ENCODE assay signal across 16 cellular contexts in genomic region chr19:48654299-48655059, GRCh38. TPM values are rescaled to one million over a fixed set of nuclear protein-coding genes. Genes with fewer than 3 reads are reported as not detected.
DNase-seq lines count a peak whose midpoint lies in the region; ATAC-seq and TF ChIP-seq lines count a peak whose summit lies in the region.
"Had no signal": no experiment of that assay in that cellular context is flagged by ENCODE, and none has a peak within 500 bp of the region (broad histone marks: within the 10 kb centered on the region; RNA-seq: fewer than 3 reads in every experiment).

No MANE protein-coding gene starts in this region.

- DNase-seq in A673 (ENCODE audit: low spot score) (peak; percentile 40), Daoy (ENCODE audit: low read depth) (peak; percentile 4), NCI-H524 treated with DMSO at 0.1 percent for 48 hours (lab: John Stamatoyannopoulos, UW) (peak; percentile 98), endodermal cell (no peak), foreskin keratinocyte (no peak), putamen (ENCODE audit: low spot score) (no peak), NCI-H2029 (lab: John Stamatoyannopoulos, UW) (no peak)
- DNase-seq in activated CD4-positive, alpha-beta T cell treated with anti-CD3 and anti-CD28 coated beads, Interleukin-2, amount 50 U/mL, for 1 hour, result no peak
- DNase-seq: activated T-cell treated with anti-CD3 and anti-CD28 coated beads, Interleukin-2, amount 50 U/mL, for 4 hours; AML-193; amygdala; foreskin melanocyte; immature natural killer cell; MG63; midbrain; psoas muscle had no signal

- H3K36me3 Mint-ChIP-seq in endodermal cell (ENCODE audit: low read depth), result no peaks in the 10 kb centered on the region
- H3K36me3 Mint-ChIP-seq: immature natural killer cell had no signal

- BruUV-seq in A673 (replicated peaks; lab: Mats Ljungman, UMichigan), result no TSS peak

- H3K9me3 ChIP-seq in A673 (ENCODE audit: low read depth, low read length, poor library complexity, severe bottlenecking) (no peaks in the 10 kb centered on the region), endodermal cell (ENCODE audit: control insufficient read depth, low read length) (no peaks in the 10 kb centered on the region)
- H3K9me3 ChIP-seq: MG63, psoas muscle had no signal

- peaks cover 16% of the 10 kb centered on the region for H3K4me1 Mint-ChIP-seq in endodermal cell

- peak overlapping the region; percentile 30 for H3K27ac Mint-ChIP-seq in endodermal cell

- no peaks in the 10 kb centered on the region for H3K27me3 ChIP-seq in A673 (replicated peaks; ENCODE audit: insufficient read depth, low read depth, low read length, poor library complexity)
- no peaks in the 10 kb centered on the region for H3K27me3 ChIP-seq in endodermal cell (ENCODE audit: control insufficient read depth, insufficient read depth, low read length, poor library complexity, severe bottlenecking)
- H3K27me3 ChIP-seq in foreskin keratinocyte, result no peaks in the 10 kb centered on the region
- H3K27me3 ChIP-seq: MG63 had no signal

- peak overlapping the region; percentile 40 for H3K27ac ChIP-seq in A673 (ENCODE audit: low read depth, low read length, poor library complexity, severe bottlenecking)
- no peak overlapping the region for H3K27ac ChIP-seq in endodermal cell (ENCODE audit: low read depth, low read length)
- H3K27ac ChIP-seq in foreskin keratinocyte, result no peak overlapping the region
- H3K27ac ChIP-seq: psoas muscle had no signal

- no peak overlapping the region for H3K4me3 Mint-ChIP-seq in endodermal cell
- H3K4me3 Mint-ChIP-seq: activated T-cell treated with anti-CD3 and anti-CD28 coated beads, Interleukin-2, amount 50 U/mL, for 4 hours; immature natural killer cell had no signal

- TF ChIP-seq CTCF in A673 (conservative IDR thresholded peaks at IDR 0.05; ENCODE audit: low read depth, low read length) (no peak), endodermal cell (conservative IDR thresholded peaks at IDR 0.05) (no peak), foreskin keratinocyte (conservative IDR thresholded peaks at IDR 0.05) (no peak)

- no peak overlapping the region for H3K9ac ChIP-seq in endodermal cell (ENCODE audit: extremely low read depth, low read length, poor library complexity, severe bottlenecking)

- H3K36me3 ChIP-seq in A673 (ENCODE audit: insufficient read depth, low read length, poor library complexity, severe bottlenecking) (no peaks in the 10 kb centered on the region), endodermal cell (ENCODE audit: control insufficient read depth, insufficient read depth, low read length) (no peaks in the 10 kb centered on the region)
- H3K36me3 ChIP-seq: MG63 had no signal

- POLR2A ChIA-PET in A673 (lab: Charles Lee; ENCODE audit: low non-redundant PET), result no interaction called here

- H3K27me3 Mint-ChIP-seq in endodermal cell (ENCODE audit: insufficient read depth), result peaks cover 2% of the 10 kb centered on the region

- WGBS in endodermal cell (ENCODE audit: insufficient coverage in 1 of 2, insufficient read length in 1 of 2), 2 experiments, result 80% methylated on average over 5 to 11 of the region's 11 CpGs

- H3K9me3 Mint-ChIP-seq in endodermal cell, result peaks cover 6% of the 10 kb centered on the region
- H3K9me3 Mint-ChIP-seq: activated T-cell treated with anti-CD3 and anti-CD28 coated beads, Interleukin-2, amount 50 U/mL, for 4 hours; immature natural killer cell had no signal

- CTCF ChIA-PET in A673 (lab: Charles Lee), result interaction anchor here (0.6 kb wide), 1 partner anchor 42 kb away, joined by 4 read pairs; no protein-coding TSS in a partner anchor

- intact Hi-C loops in A673 (cut with micrococcal nuclease; ENCODE audit: unreplicated experiment), result no loop called here

- no peak overlapping the region for H3K4me3 ChIP-seq in A673 (ENCODE audit: low read depth, low read length, poor library complexity, severe bottlenecking)
- no peak overlapping the region for H3K4me3 ChIP-seq in endodermal cell (ENCODE audit: low read length)
- H3K4me3 ChIP-seq: MG63, psoas muscle had no signal

- H3K4me1 ChIP-seq in A673 (ENCODE audit: insufficient read depth, low read length, poor library complexity, severe bottlenecking) (peaks cover 6% of the 10 kb centered on the region), endodermal cell (ENCODE audit: control insufficient read depth, insufficient read depth, low read length) (no peaks in the 10 kb centered on the region), foreskin keratinocyte (no peaks in the 10 kb centered on the region)
- H3K4me1 ChIP-seq: psoas muscle had no signal

- ATAC-seq in foreskin keratinocyte, result no peak
- ATAC-seq: activated T-cell treated with anti-CD3 and anti-CD28 coated beads, Interleukin-2, amount 50 U/mL, for 4 hours; psoas muscle had no signal

RNA-seq across cellular contexts. Expression of gene CA11, which starts 8.5 kb away (rescaled TPM):
- total RNA-seq in A673 (2021) (36.8 and 38.2 TPM in 2 replicates), endodermal cell (10 to 100 TPM; 75.0 to 82.6 TPM), foreskin keratinocyte (3.9 and 4.9 TPM in 2 replicates)
- total RNA-seq in Daoy (2014; rRNA removed; shearing (Covaris generic)), result not detected in 2 replicates
- polyA plus RNA-seq in endodermal cell (2013, experiment 1 of 2), result 39.5 TPM
- 28.4 TPM for polyA plus RNA-seq in endodermal cell (2013, experiment 2 of 2)
- polyA plus RNA-seq in foreskin keratinocyte, result 6.7 and 9.0 TPM in 2 replicates

RNA-seq across cellular contexts. Expression of gene DBP, which starts 17.3 kb away (rescaled TPM):
- total RNA-seq in A673 (2021), result 14.2 and 22.1 TPM in 2 replicates
- total RNA-seq in Daoy (2014; rRNA removed; shearing (Covaris generic)), result 3.0 and 10.0 TPM in 2 replicates
- 10 to 100 TPM in 1 of 2 donors, 1 to 10 TPM in 1; 5.3 to 13.1 TPM for total RNA-seq in endodermal cell
- polyA plus RNA-seq in endodermal cell (2013, experiment 1 of 2), result 9.7 TPM
- polyA plus RNA-seq in endodermal cell (2013, experiment 2 of 2), result 8.4 TPM
- 3.0 and 3.7 TPM in 2 replicates for total RNA-seq in foreskin keratinocyte
- 4.6 and 6.2 TPM in 2 replicates for polyA plus RNA-seq in foreskin keratinocyte

RNA-seq across cellular contexts. Expression of gene NTN5, which starts 18.3 kb away (rescaled TPM):
- total RNA-seq in A673 (2021) (not detected in 2 replicates), endodermal cell (1 to 10 TPM; 1.2 to 1.4 TPM), foreskin keratinocyte (not detected in 2 replicates)
- total RNA-seq in Daoy (2014; rRNA removed; shearing (Covaris generic)), result not detected in 2 replicates
- 2.0 TPM for polyA plus RNA-seq in endodermal cell (2013, experiment 1 of 2)
- 3.1 TPM for polyA plus RNA-seq in endodermal cell (2013, experiment 2 of 2)
- polyA plus RNA-seq in foreskin keratinocyte, result not detected in 2 replicates

RNA-seq across cellular contexts. Expression of gene SPHK2, which starts 35.2 kb away (rescaled TPM):
- total RNA-seq in A673 (2021) (38.8 and 43.0 TPM in 2 replicates), endodermal cell (100 to 1,000 TPM in 1 of 2 donors, 10 to 100 TPM in 1; 99.5 to 114 TPM), foreskin keratinocyte (6.9 and 8.8 TPM in 2 replicates)
- total RNA-seq in Daoy (2014; rRNA removed; shearing (Covaris generic)), result 5.1 and 12.7 TPM in 2 replicates
- polyA plus RNA-seq in endodermal cell (2013, experiment 1 of 2), result 31.4 TPM
- 30.6 TPM for polyA plus RNA-seq in endodermal cell (2013, experiment 2 of 2)
- 7.7 and 9.6 TPM in 2 replicates for polyA plus RNA-seq in foreskin keratinocyte

RNA-seq across cellular contexts. Expression of gene RPL18, which starts 35.5 kb away (rescaled TPM):
- 1,417 and 1,448 TPM in 2 replicates for total RNA-seq in A673 (2021)
- total RNA-seq in Daoy (2014; rRNA removed; shearing (Covaris generic)), result 2,925 and 3,124 TPM in 2 replicates
- 1,000 to 10,000 TPM; 1,531 to 1,574 TPM for total RNA-seq in endodermal cell
- 1,384 TPM for polyA plus RNA-seq in endodermal cell (2013, experiment 1 of 2)
- polyA plus RNA-seq in endodermal cell (2013, experiment 2 of 2), result 1,252 TPM
- 1,924 and 1,965 TPM in 2 replicates for total RNA-seq in foreskin keratinocyte
- 2,287 and 2,314 TPM in 2 replicates for polyA plus RNA-seq in foreskin keratinocyte

Comparison
In these comparisons a context has a peak if more than half of its experiments do, and no peak if none do; other contexts are left out.
1. DNase-seq: peak in A673 (single experiment), Daoy (single experiment) and NCI-H524 treated with DMSO at 0.1 percent for 48 hours (single experiment); none in endodermal cell (single experiment), foreskin keratinocyte (0 of 2), putamen (single experiment), activated CD4-positive, alpha-beta T cell treated with anti-CD3 and anti-CD28 coated beads, Interleukin-2, amount 50 U/mL, for 1 hour (single experiment) and NCI-H2029 (single experiment).